19 cellular contexts compared by ENCODE assay signal in the genomic region with DNA sequence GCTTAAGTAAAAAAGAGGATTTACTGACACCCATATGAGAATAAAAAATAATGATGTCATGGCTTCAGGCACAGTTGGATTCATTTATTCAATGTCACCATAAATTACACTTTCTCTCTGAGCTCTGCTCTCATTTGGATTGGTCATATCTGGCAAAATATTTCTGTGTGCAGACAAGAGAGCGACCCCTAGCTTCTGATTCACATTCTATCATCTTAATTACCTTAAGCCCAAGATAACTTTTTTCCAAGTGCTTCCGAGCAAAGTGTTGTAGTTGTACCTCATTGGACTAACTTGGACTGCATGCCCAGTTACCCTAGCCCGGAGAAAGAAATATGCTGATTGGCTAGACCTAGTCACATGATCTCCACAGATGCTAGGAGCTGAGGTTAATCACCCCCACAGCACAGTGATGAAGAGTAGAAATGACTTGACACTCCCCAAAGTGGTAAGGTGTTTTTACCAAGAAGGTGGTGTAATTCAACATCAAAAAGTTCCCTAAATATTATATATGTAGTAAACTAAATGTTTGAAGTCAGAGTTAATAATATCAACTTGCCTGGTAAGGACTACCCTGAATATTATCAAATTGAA.
DNase-seq lines count a peak whose midpoint lies in the region; ATAC-seq, FAIRE-seq and TF ChIP-seq lines count a peak whose summit lies in the region.
"Had no signal": no experiment of that assay in that cellular context is flagged by ENCODE, and none has a peak within 500 bp of the region (broad histone marks: within the 10 kb centered on the region; RNA-seq: fewer than 3 reads in every experiment).

No MANE protein-coding gene starts in this region.

- no peaks in the 10 kb centered on the region for H3F3A ChIP-seq in OCI-LY1 (ENCODE audit: insufficient read depth, low read length)

- no peak overlapping the region for H3K18ac ChIP-seq in H1 (ENCODE audit: extremely low read depth, low read length)

- no peak for TF ChIP-seq EP300 in H1 (IDR thresholded peaks at IDR 0.05; ENCODE audit: borderline replicate concordance in 1 of 2, low read depth in 2 of 2, low read length in 2 of 2)

- H3K4me1 ChIP-seq in OCI-LY1 (ENCODE audit: insufficient read depth, low read length, severe bottlenecking) (no peaks in the 10 kb centered on the region), H1 (replicated peaks in 1 of 4; ENCODE audit: control insufficient read depth in 3 of 4, insufficient read depth in 4 of 4, low read length in 3 of 4) (no peaks in the 10 kb centered on the region)
- H3K4me1 ChIP-seq: BLaER1 treated with 17β-estradiol and CSF1 and Interleukin-3, amounts not matched to agents 10 nM and 100 nM; tibial nerve had no signal

- no peak overlapping the region for H3K27ac Mint-ChIP-seq in immature natural killer cell
- no peak overlapping the region for H3K27ac Mint-ChIP-seq in effector memory CD8-positive, alpha-beta T cell
- H3K27ac Mint-ChIP-seq: endodermal cell; stimulated activated naive B cell treated with anti-CD40 and anti-IgM and Interleukin-4, amounts not matched to agents 10 μg/mL and 1 μg/mL and 100 μg/mL, for 72 hours had no signal

- in situ Hi-C loops in GM13977 (cut with MboI; ENCODE audit: low pct_unique_long_range_greater_than_20kb, low sequenced_read_pairs, unreplicated experiment), result no loop called here

- no peak overlapping the region for H2BK12ac ChIP-seq in H1 (ENCODE audit: low read depth, low read length)

- H4K20me1 ChIP-seq in OCI-LY1 (ENCODE audit: insufficient read depth, low read length), result no peaks in the 10 kb centered on the region
- no peaks in the 10 kb centered on the region for H4K20me1 ChIP-seq in H1 (replicated peaks in 1 of 2; ENCODE audit: control insufficient read depth in 1 of 2, insufficient read depth in 2 of 2, low read length in 2 of 2)
- H4K20me1 ChIP-seq: BLaER1 treated with 17β-estradiol and CSF1 and Interleukin-3, amounts not matched to agents 10 nM and 100 nM had no signal

- peak in 1 of 2 experiments; percentile 3; a peak in 1 of 4 replicates for TF ChIP-seq RAD21 in H1 (IDR thresholded peaks at IDR 0.05 in 1 of 2, conservative IDR thresholded peaks at IDR 0.05 in 1 of 2; ENCODE audit: low read depth in 2 of 2, low read length in 2 of 2)

- peaks cover 0 to 26% (median 5%) of the 10 kb centered on the region in 6 donors for H3K9me3 Mint-ChIP-seq in immature natural killer cell
- H3K9me3 Mint-ChIP-seq in effector memory CD8-positive, alpha-beta T cell, result peaks cover 4 to 6% of the 10 kb centered on the region in 2 donors

- H3K23ac ChIP-seq in H1 (ENCODE audit: insufficient read length), result no peak overlapping the region

- 87% methylated on average over 3 of the region's 3 CpGs; no CpG with 5 or more reads in 1 of the 2 experiments for WGBS in H1 (ENCODE audit: extremely low coverage in 1 of 2, insufficient coverage in 1 of 2, insufficient read length in 1 of 2, insufficient replicate concordance in 2 of 2, low coverage in 1 of 2, low lambda C conversion rate in 2 of 2, missing lambda C conversion rate in 1 of 2), 2 experiments

- H3K9me3 ChIP-seq in OCI-LY1 (ENCODE audit: low read length) (no peaks in the 10 kb centered on the region), H1 (ENCODE audit: insufficient read depth in 2 of 2, low read depth in 1 of 2, low read length in 1 of 2) (peaks cover 6 to 8% of the 10 kb centered on the region in 2 experiments; a peak in 2 of 4 replicates)

- no peaks in the 10 kb centered on the region for H3K23me2 ChIP-seq in H1 (ENCODE audit: low read depth, low read length)

- no peak overlapping the region for H2AFZ ChIP-seq in OCI-LY1 (ENCODE audit: low read length)
- no peak overlapping the region for H2AFZ ChIP-seq in H1 (ENCODE audit: low read length)
- H2AFZ ChIP-seq: hepatocyte had no signal

- H3K14ac ChIP-seq in H1 (ENCODE audit: insufficient read length), result no peak overlapping the region

- peak; percentile 0 for DNase-seq in EL
- DNase-seq in GM13977 (ENCODE audit: low spot score), result no peak
- no peak for DNase-seq in H1 (ENCODE audit: low read depth in 1 of 2, low spot score in 2 of 2)
- DNase-seq in immature natural killer cell, result no peak
- DNase-seq in effector memory CD8-positive, alpha-beta T cell, result no peak
- DNase-seq: activated CD4-positive, alpha-beta T cell treated with anti-CD3 and anti-CD28 coated beads for 4 hours; activated CD8-positive, alpha-beta memory T cell treated with anti-CD3 and anti-CD28 coated beads, Interleukin-2, amount 50 U/mL, for 48 hours; activated naive CD4-positive, alpha-beta T cell; cerebellar nuclear complex; endodermal cell; NCI-H1105; NCI-H748 treated with DMSO at 0.1 percent for 48 hours; stimulated activated naive B cell treated with anti-CD40 and anti-IgM and Interleukin-4, amounts not matched to agents 10 μg/mL and 1 μg/mL and 100 μg/mL, for 72 hours had no signal

- CTCF ChIA-PET in H1 (lab: Charles Lee; ENCODE audit: partially characterized antibody), result no interaction called here

- POLR2A ChIA-PET in H1 (lab: Charles Lee; ENCODE audit: partially characterized antibody), result no interaction called here

- ATAC-seq in HG02885 (IDR thresholded peaks at IDR 0.05; ENCODE audit: poor library complexity, unreplicated experiment), result no peak
- no peak for ATAC-seq in effector memory CD8-positive, alpha-beta T cell (replicated peaks)
- ATAC-seq: Right ventricle myocardium inferior; stimulated activated naive B cell treated with anti-CD40 and anti-IgM and Interleukin-4, amounts not matched to agents 10 μg/mL and 1 μg/mL and 100 μg/mL, for 72 hours had no signal

- no peaks in the 10 kb centered on the region for H3K9me2 ChIP-seq in OCI-LY1 (ENCODE audit: low read depth, low read length)

- H2BK15ac ChIP-seq in H1 (ENCODE audit: low read length), result no peak overlapping the region

- H2BK5ac ChIP-seq in H1 (ENCODE audit: low read depth, low read length), result no peak overlapping the region

- no peak overlapping the region for H3K56ac ChIP-seq in H1 (replicated peaks; ENCODE audit: insufficient read length, low read depth, low read length)

- no peak overlapping the region for H4K5ac ChIP-seq in H1 (ENCODE audit: insufficient read length, low read depth, low read length)

- H3K36me3 ChIP-seq in OCI-LY1 (ENCODE audit: insufficient read depth, low read length), result no peaks in the 10 kb centered on the region
- no peaks in the 10 kb centered on the region; a peak in 1 of 8 replicates for H3K36me3 ChIP-seq in H1 (ENCODE audit: control insufficient read depth in 2 of 4, insufficient read depth in 4 of 4, low read length in 3 of 4)
- H3K36me3 ChIP-seq: BLaER1 treated with 17β-estradiol and CSF1 and Interleukin-3, amounts not matched to agents 10 nM and 100 nM; tibial nerve had no signal

- peaks cover 2 to 3% (median 2%) of the 10 kb centered on the region in 3 donors for H3K27me3 Mint-ChIP-seq in immature natural killer cell (ENCODE audit: low read depth in 3 of 3)
- H3K27me3 Mint-ChIP-seq in effector memory CD8-positive, alpha-beta T cell, result no peaks in the 10 kb centered on the region
- H3K27me3 Mint-ChIP-seq: stimulated activated naive B cell treated with anti-CD40 and anti-IgM and Interleukin-4, amounts not matched to agents 10 μg/mL and 1 μg/mL and 100 μg/mL, for 72 hours had no signal

- H3K27ac ChIP-seq in OCI-LY1 (ENCODE audit: low read depth, low read length, poor library complexity, severe bottlenecking), result no peak overlapping the region
- no peak overlapping the region for H3K27ac ChIP-seq in H1 (ENCODE audit: low read depth, low read length)
- H3K27ac ChIP-seq: BLaER1 treated with 17β-estradiol and CSF1 and Interleukin-3, amounts not matched to agents 10 nM and 100 nM; hepatocyte; tibial nerve had no signal

- H4K91ac ChIP-seq in H1 (replicated peaks; ENCODE audit: insufficient read length, low read length), result no peak overlapping the region

- no peak overlapping the region for H4K8ac ChIP-seq in H1 (ENCODE audit: extremely low read depth, insufficient read depth, low read length)

- H3K27me3 ChIP-seq in OCI-LY1 (ENCODE audit: insufficient read depth, low read length), result no peaks in the 10 kb centered on the region
- H3K27me3 ChIP-seq in H1 (replicated peaks in 1 of 4; ENCODE audit: control insufficient read depth in 3 of 4, extremely low read depth in 1 of 4, insufficient read depth in 3 of 4, low read length in 3 of 4), result no peaks in the 10 kb centered on the region
- H3K27me3 ChIP-seq: BLaER1 treated with 17β-estradiol and CSF1 and Interleukin-3, amounts not matched to agents 10 nM and 100 nM; hepatocyte; tibial nerve had no signal

- H3K4me1 Mint-ChIP-seq in immature natural killer cell, result no peaks in the 10 kb centered on the region
- H3K4me1 Mint-ChIP-seq in effector memory CD8-positive, alpha-beta T cell (ENCODE audit: low read depth in 2 of 2), result no peaks in the 10 kb centered on the region
- H3K4me1 Mint-ChIP-seq: stimulated activated naive B cell treated with anti-CD40 and anti-IgM and Interleukin-4, amounts not matched to agents 10 μg/mL and 1 μg/mL and 100 μg/mL, for 72 hours had no signal

- H2BK120ac ChIP-seq in H1 (replicated peaks; ENCODE audit: low read depth, low read length), result no peak overlapping the region

- H3K4me3 ChIP-seq in OCI-LY1 (ENCODE audit: low read depth, low read length, poor library complexity, severe bottlenecking), result no peak overlapping the region
- H3K4me3 ChIP-seq in H1 (ENCODE audit: extremely low read depth in 1 of 4, insufficient read depth in 2 of 4, low read depth in 3 of 4, low read length in 4 of 4), result no peak overlapping the region
- H3K4me3 ChIP-seq: BLaER1 treated with 17β-estradiol and CSF1 and Interleukin-3, amounts not matched to agents 10 nM and 100 nM; hepatocyte; tibial nerve had no signal

- H2BK20ac ChIP-seq in H1 (ENCODE audit: low read length), result no peak overlapping the region

- no peak overlapping the region for H3K4ac ChIP-seq in H1 (replicated peaks; ENCODE audit: insufficient read length, low read depth, low read length)

- H3K9ac ChIP-seq in OCI-LY1 (ENCODE audit: low read length) (no peak overlapping the region), H1 (replicated peaks in 1 of 4; ENCODE audit: extremely low read depth in 1 of 4, low read depth in 3 of 4, low read length in 3 of 4) (no peak overlapping the region)
- H3K9ac ChIP-seq: BLaER1 treated with 17β-estradiol and CSF1 and Interleukin-3, amounts not matched to agents 10 nM and 100 nM had no signal

- H3K4me2 ChIP-seq in OCI-LY1 (ENCODE audit: low read length) (no peak overlapping the region), H1 (ENCODE audit: insufficient read depth in 1 of 2, low read depth in 2 of 2, low read length in 2 of 2) (no peak overlapping the region)
- H3K4me2 ChIP-seq: BLaER1 treated with 17β-estradiol and CSF1 and Interleukin-3, amounts not matched to agents 10 nM and 100 nM; hepatocyte had no signal

- peak; percentile 62 for FAIRE-seq in H1 (lab: Jason Lieb, UNC)

- no peak for TF ChIP-seq POLR2A in H1 (IDR thresholded peaks at IDR 0.05; ENCODE audit: control extremely low read depth in 1 of 2, low read depth in 2 of 2, low read length in 2 of 2)

- no peak overlapping the region for H2AK5ac ChIP-seq in H1 (ENCODE audit: low read depth, low read length)

- peaks cover 0 to 3% (median 0%) of the 10 kb centered on the region in 3 donors for H3K36me3 Mint-ChIP-seq in immature natural killer cell
- H3K36me3 Mint-ChIP-seq in effector memory CD8-positive, alpha-beta T cell (ENCODE audit: insufficient read depth), result no peaks in the 10 kb centered on the region
- H3K36me3 Mint-ChIP-seq: stimulated activated naive B cell treated with anti-CD40 and anti-IgM and Interleukin-4, amounts not matched to agents 10 μg/mL and 1 μg/mL and 100 μg/mL, for 72 hours had no signal

- H3K79me1 ChIP-seq in H1 (ENCODE audit: low read depth, low read length), result no peaks in the 10 kb centered on the region

- TF ChIP-seq CTCF in GM13977 (IDR thresholded peaks at IDR 0.05; ENCODE audit: extremely low read depth, insufficient read depth, missing control alignments), result peak; percentile 12
- TF ChIP-seq CTCF in OCI-LY1 (IDR thresholded peaks at IDR 0.05; ENCODE audit: low read length), result peak; percentile 46; the same call in 1 of the 2 replicates
- peak in 1 of 3 experiments; percentile 14; a peak in 1 of 4 replicates for TF ChIP-seq CTCF in H1 (IDR thresholded peaks at IDR 0.05; ENCODE audit: control extremely low read depth in 1 of 3, insufficient read depth in 1 of 3, low read depth in 1 of 3, low read length in 3 of 3)

- no peak overlapping the region for H3K4me3 Mint-ChIP-seq in immature natural killer cell
- H3K4me3 Mint-ChIP-seq in effector memory CD8-positive, alpha-beta T cell, result no peak overlapping the region
- H3K4me3 Mint-ChIP-seq: endodermal cell; stimulated activated naive B cell treated with anti-CD40 and anti-IgM and Interleukin-4, amounts not matched to agents 10 μg/mL and 1 μg/mL and 100 μg/mL, for 72 hours had no signal

- H3K79me2 ChIP-seq in OCI-LY1 (ENCODE audit: insufficient read depth, low read length) (no peaks in the 10 kb centered on the region), H1 (ENCODE audit: control insufficient read depth in 1 of 2, insufficient read depth in 2 of 2, low read length in 2 of 2) (no peaks in the 10 kb centered on the region)
- H3K79me2 ChIP-seq: hepatocyte had no signal
